Comparison of ENCODE assay signal across 9 cellular contexts in genomic region chr1:22317231-22317919, GRCh38.
DNase-seq lines count a peak whose midpoint lies in the region; ATAC-seq and TF ChIP-seq lines count a peak whose summit lies in the region.
"Had no signal": no experiment of that assay in that cellular context is flagged by ENCODE, and none has a peak within 500 bp of the region (broad histone marks: within the 10 kb centered on the region; RNA-seq: fewer than 3 reads in every experiment).

No MANE protein-coding gene starts in this region.

- intact Hi-C loops in activated CD4-positive, alpha-beta T cell treated with anti-CD3 and anti-CD28 coated beads, Interleukin-2, amount 10 ng/mL, durations not matched to agents 24 days and 14 days (cut with micrococcal nuclease): no loop called here

- no peak overlapping the region for H3K27ac Mint-ChIP-seq in activated CD4-positive, alpha-beta T cell treated with anti-CD3 and anti-CD28 coated beads, Interleukin-2, amount 10 ng/mL, durations not matched to agents 24 days and 14 days
- no peak overlapping the region for H3K27ac Mint-ChIP-seq in progenitor cell of endocrine pancreas

- ATAC-seq in GM19452 (IDR thresholded peaks at IDR 0.05; ENCODE audit: unreplicated experiment): no peak

- H3K36me3 Mint-ChIP-seq in activated CD4-positive, alpha-beta T cell treated with anti-CD3 and anti-CD28 coated beads, Interleukin-2, amount 10 ng/mL, durations not matched to agents 24 days and 14 days (ENCODE audit: low read depth): no peaks in the 10 kb centered on the region
- H3K36me3 Mint-ChIP-seq in progenitor cell of endocrine pancreas (ENCODE audit: insufficient read depth): no peaks in the 10 kb centered on the region

- peak; percentile 61 for DNase-seq in activated CD4-positive, alpha-beta T cell treated with anti-CD3 and anti-CD28 coated beads, Interleukin-2, amount 10 ng/mL, durations not matched to agents 24 days and 14 days
- DNase-seq in activated CD4-positive, alpha-beta T cell treated with anti-CD3 and anti-CD28 coated beads, Interleukin-2, amount 50 U/mL, for 1 hour: no peak
- peak; percentile 16 to 19 for DNase-seq in Kasumi-1 (lab: John Stamatoyannopoulos, UW)
- peak; percentile 12 for DNase-seq in cerebellar cortex (ENCODE audit: low spot score)
- peak; percentile 35 for DNase-seq in progenitor cell of endocrine pancreas (ENCODE audit: low spot score, unreplicated experiment)
- no peak for DNase-seq in NOMO-1 treated with dmso at 0.1 percent for 144 hours (lab: John Stamatoyannopoulos, UW; ENCODE audit: unreplicated experiment)
- no peak for DNase-seq in activated effector memory CD4-positive, alpha-beta T cell treated with anti-CD3 and anti-CD28 coated beads, Interleukin-2, amount 50 U/mL, for 16 hours
- DNase-seq: cerebellar nuclear complex had no signal

- H3K4me1 Mint-ChIP-seq in activated CD4-positive, alpha-beta T cell treated with anti-CD3 and anti-CD28 coated beads, Interleukin-2, amount 10 ng/mL, durations not matched to agents 24 days and 14 days: no peaks in the 10 kb centered on the region
- H3K4me1 Mint-ChIP-seq in progenitor cell of endocrine pancreas (ENCODE audit: low read depth): no peaks in the 10 kb centered on the region

- TF ChIP-seq CTCF in progenitor cell of endocrine pancreas (IDR thresholded peaks at IDR 0.05; ENCODE audit: unreplicated experiment): peak; percentile 72

- no peaks in the 10 kb centered on the region for H3K9me3 Mint-ChIP-seq in activated CD4-positive, alpha-beta T cell treated with anti-CD3 and anti-CD28 coated beads, Interleukin-2, amount 10 ng/mL, durations not matched to agents 24 days and 14 days
- H3K9me3 Mint-ChIP-seq in progenitor cell of endocrine pancreas (ENCODE audit: low read depth): no peaks in the 10 kb centered on the region

- no peak overlapping the region for H3K4me3 Mint-ChIP-seq in activated CD4-positive, alpha-beta T cell treated with anti-CD3 and anti-CD28 coated beads, Interleukin-2, amount 10 ng/mL, durations not matched to agents 24 days and 14 days
- no peak overlapping the region for H3K4me3 Mint-ChIP-seq in progenitor cell of endocrine pancreas (ENCODE audit: low read depth)

- peaks cover 5% of the 10 kb centered on the region for H3K27me3 Mint-ChIP-seq in activated CD4-positive, alpha-beta T cell treated with anti-CD3 and anti-CD28 coated beads, Interleukin-2, amount 10 ng/mL, durations not matched to agents 24 days and 14 days
- peaks cover 53% of the 10 kb centered on the region for H3K27me3 Mint-ChIP-seq in progenitor cell of endocrine pancreas

Comparison
In these comparisons a context has a peak if more than half of its experiments do, and no peak if none do; other contexts are left out.
1. DNase-seq: peak in activated CD4-positive, alpha-beta T cell treated with anti-CD3 and anti-CD28 coated beads, Interleukin-2, amount 10 ng/mL, durations not matched to agents 24 days and 14 days (single experiment), Kasumi-1 (2 of 2), cerebellar cortex (single experiment) and progenitor cell of endocrine pancreas (single experiment); none in activated CD4-positive, alpha-beta T cell treated with anti-CD3 and anti-CD28 coated beads, Interleukin-2, amount 50 U/mL, for 1 hour (single experiment), NOMO-1 treated with dmso at 0.1 percent for 144 hours (single experiment) and activated effector memory CD4-positive, alpha-beta T cell treated with anti-CD3 and anti-CD28 coated beads, Interleukin-2, amount 50 U/mL, for 16 hours (single experiment).